In genomic region chr1:224488806-224489584, GRCh38 we compare ENCODE assay signal across 17 cellular contexts. TPM values are rescaled to one million over a fixed set of nuclear protein-coding genes. Genes with fewer than 3 reads are reported as not detected.
DNase-seq lines count a peak whose midpoint lies in the region; ATAC-seq and TF ChIP-seq lines count a peak whose summit lies in the region.
"Had no signal": no experiment of that assay in that cellular context is flagged by ENCODE, and none has a peak within 500 bp of the region (broad histone marks: within the 10 kb centered on the region; RNA-seq: fewer than 3 reads in every experiment).

No MANE protein-coding gene starts in this region.

- no peaks in the 10 kb centered on the region for H3K4me1 ChIP-seq in mesenchymal stem cell (ENCODE audit: control insufficient read depth, insufficient read depth, low read depth, low read length)
- peaks cover 4% of the 10 kb centered on the region for H3K4me1 ChIP-seq in prostate gland (replicated peaks)
- peaks cover 0 to 30% (median 2%) of the 10 kb centered on the region in 3 donors for H3K4me1 ChIP-seq in esophagus squamous epithelium
- H3K4me1 ChIP-seq: ascending aorta had no signal

- H3K4me2 ChIP-seq in mesenchymal stem cell (ENCODE audit: low read length, poor library complexity, severe bottlenecking): no peak overlapping the region

- no peak overlapping the region for H3K14ac ChIP-seq in mesenchymal stem cell (ENCODE audit: low read length in 2 of 2)

- H3K79me1 ChIP-seq in mesenchymal stem cell (replicated peaks; ENCODE audit: low read length, poor library complexity, severe bottlenecking): no peaks in the 10 kb centered on the region

- ATAC-seq in GM19351 (IDR thresholded peaks at IDR 0.05; ENCODE audit: unreplicated experiment) (peak; percentile 72), HG02884 (IDR thresholded peaks at IDR 0.05; ENCODE audit: unreplicated experiment) (peak; percentile 48), GM18909 (IDR thresholded peaks at IDR 0.05; ENCODE audit: poor library complexity, unreplicated experiment) (no peak)
- ATAC-seq in activated T-helper 17 cell treated with anti-CD3 and anti-CD28 coated beads, Interleukin-2, amount 50 U/mL, for 72 hours (replicated peaks): peak; percentile 75

- peaks cover 5% of the 10 kb centered on the region for H3K4me1 Mint-ChIP-seq in activated T-helper 17 cell treated with anti-CD3 and anti-CD28 coated beads, Interleukin-2, amount 50 U/mL, for 72 hours

- H4K91ac ChIP-seq in mesenchymal stem cell (ENCODE audit: low read length): no peak overlapping the region

- H3K4me3 Mint-ChIP-seq in activated T-helper 17 cell treated with anti-CD3 and anti-CD28 coated beads, Interleukin-2, amount 50 U/mL, for 72 hours: no peak overlapping the region
- H3K4me3 Mint-ChIP-seq: H9 had no signal

- H3K36me3 ChIP-seq in mesenchymal stem cell (ENCODE audit: control insufficient read depth in 1 of 2, insufficient read depth in 2 of 2, low read depth in 1 of 2, low read length in 2 of 2) (no peaks in the 10 kb centered on the region), prostate gland (no peaks in the 10 kb centered on the region), esophagus squamous epithelium (no peaks in the 10 kb centered on the region)
- H3K36me3 ChIP-seq: ascending aorta had no signal

- no peak overlapping the region for H3K18ac ChIP-seq in mesenchymal stem cell (ENCODE audit: low read depth in 1 of 2, low read length in 2 of 2)

- H3K27me3 Mint-ChIP-seq in activated T-helper 17 cell treated with anti-CD3 and anti-CD28 coated beads, Interleukin-2, amount 50 U/mL, for 72 hours: peaks cover 3% of the 10 kb centered on the region

- no peak overlapping the region for H2BK15ac ChIP-seq in mesenchymal stem cell (ENCODE audit: low read depth, poor library complexity, severe bottlenecking)

- H3K27ac ChIP-seq in mesenchymal stem cell (ENCODE audit: low read length, poor library complexity, severe bottlenecking): no peak overlapping the region
- no peak overlapping the region for H3K27ac ChIP-seq in prostate gland
- no peak overlapping the region for H3K27ac ChIP-seq in esophagus squamous epithelium
- H3K27ac ChIP-seq: ascending aorta had no signal

- H3K4me3 ChIP-seq in mesenchymal stem cell (ENCODE audit: insufficient read depth in 1 of 2, low read depth in 1 of 2, low read length in 2 of 2) (no peak overlapping the region), prostate gland (no peak overlapping the region), esophagus squamous epithelium (no peak overlapping the region)
- H3K4me3 ChIP-seq: ascending aorta had no signal

- no peak overlapping the region for H2BK12ac ChIP-seq in mesenchymal stem cell (ENCODE audit: low read length in 2 of 2)

- no peak overlapping the region for H2BK120ac ChIP-seq in mesenchymal stem cell (ENCODE audit: low read depth, low read length)

- H3K27me3 ChIP-seq in mesenchymal stem cell (ENCODE audit: control insufficient read depth in 1 of 2, insufficient read depth in 1 of 2, low read length in 2 of 2) (no peaks in the 10 kb centered on the region), prostate gland (replicated peaks; ENCODE audit: insufficient read depth) (no peaks in the 10 kb centered on the region), esophagus squamous epithelium (no peaks in the 10 kb centered on the region)
- H3K27me3 ChIP-seq: ascending aorta had no signal

- H3K27ac Mint-ChIP-seq in activated T-helper 17 cell treated with anti-CD3 and anti-CD28 coated beads, Interleukin-2, amount 50 U/mL, for 72 hours: peak overlapping the region; percentile 60

- TF ChIP-seq CTCF in prostate gland (IDR thresholded peaks at IDR 0.05) (no peak), esophagus squamous epithelium (IDR thresholded peaks at IDR 0.05) (no peak)

- no peak overlapping the region for H3K9ac ChIP-seq in mesenchymal stem cell (ENCODE audit: low read length)

- no peak overlapping the region for H3K23ac ChIP-seq in mesenchymal stem cell (ENCODE audit: low read length in 2 of 2)

- H2AFZ ChIP-seq in mesenchymal stem cell (ENCODE audit: low read depth, low read length): no peak overlapping the region

- H3K4ac ChIP-seq in mesenchymal stem cell (ENCODE audit: low read depth in 1 of 2, low read length in 2 of 2): no peak overlapping the region

- H2AK5ac ChIP-seq in mesenchymal stem cell (ENCODE audit: low read length, severe bottlenecking): no peak overlapping the region

- no peaks in the 10 kb centered on the region for H3K9me3 Mint-ChIP-seq in activated T-helper 17 cell treated with anti-CD3 and anti-CD28 coated beads, Interleukin-2, amount 50 U/mL, for 72 hours

- TF ChIP-seq POLR2A in prostate gland (IDR thresholded peaks at IDR 0.05) (no peak), esophagus squamous epithelium (IDR thresholded peaks at IDR 0.05) (no peak)

- 100% methylated on average over 2 of the region's 3 CpGs for WGBS in mesenchymal stem cell
- WGBS in prostate gland: 98% methylated on average over 3 of the region's 3 CpGs
- WGBS in esophagus squamous epithelium, 2 donors: 79 to 87% methylated on average over 3 of the region's 3 CpGs

- peak; percentile 41 for DNase-seq in mesenchymal stem cell
- no peak for DNase-seq in prostate gland (ENCODE audit: low spot score)
- DNase-seq in OCI-M1 (lab: John Stamatoyannopoulos, UW): no peak
- DNase-seq in esophagus squamous epithelium (lab: John Stamatoyannopoulos, UW): no peak
- DNase-seq: activated T-cell treated with anti-CD3 and anti-CD28 coated beads for 4 hours, C1 segment of cervical spinal cord, GDM1, H9, midbrain, MM.1S, NCI-H2227 treated with DMSO at 0.1 percent for 48 hours, SHP77 treated with DMSO at 0.1 percent for 48 hours had no signal

- H2BK5ac ChIP-seq in mesenchymal stem cell (ENCODE audit: low read depth, low read length, poor library complexity, severe bottlenecking): no peak overlapping the region

- H3K36me3 Mint-ChIP-seq in activated T-helper 17 cell treated with anti-CD3 and anti-CD28 coated beads, Interleukin-2, amount 50 U/mL, for 72 hours (ENCODE audit: low read depth): no peaks in the 10 kb centered on the region

- no peak overlapping the region for H4K8ac ChIP-seq in mesenchymal stem cell (ENCODE audit: low read length)

- intact Hi-C loops in prostate gland (cut with DNase I) (no loop called here), esophagus squamous epithelium (cut with DNase I) (no loop called here)

- no peaks in the 10 kb centered on the region for H3K9me3 ChIP-seq in mesenchymal stem cell (ENCODE audit: control insufficient read depth, low read length)
- H3K9me3 ChIP-seq in prostate gland: no peaks in the 10 kb centered on the region
- H3K9me3 ChIP-seq in esophagus squamous epithelium: no peaks in the 10 kb centered on the region
- H3K9me3 ChIP-seq: ascending aorta had no signal

RNA-seq across cellular contexts. Expression of gene WDR26, which starts 54.4 kb away (rescaled TPM):
- total RNA-seq in activated T-helper 17 cell treated with anti-CD3 and anti-CD28 coated beads, Interleukin-2, amount 50 U/mL, for 72 hours: 100 to 1,000 TPM in 1 of 2 donors, 10 to 100 TPM in 1; 75.6 to 154 TPM
- polyA plus RNA-seq in mesenchymal stem cell (2013, experiment 1 of 2): 71.2 TPM
- 67.9 TPM for polyA plus RNA-seq in mesenchymal stem cell (2013, experiment 2 of 2)
- total RNA-seq in prostate gland (10 to 100 TPM; 50.7 to 72.9 TPM), esophagus squamous epithelium (100 to 1,000 TPM in 1 of 4 donors, 10 to 100 TPM in 3; 38.3 to 111 (median 61.9) TPM)
